In genomic region chr1:46131727-46132528, GRCh38 we compare ENCODE assay signal across 8 cellular contexts. TPM values are rescaled to one million over a fixed set of nuclear protein-coding genes. Genes with fewer than 3 reads are reported as not detected.
DNase-seq lines count a peak whose midpoint lies in the region; ATAC-seq and TF ChIP-seq lines count a peak whose summit lies in the region.

No MANE protein-coding gene starts in this region.

- no peak for ATAC-seq in HG03565 (IDR thresholded peaks at IDR 0.05; ENCODE audit: unreplicated experiment)
- no peak for ATAC-seq in GM18867 (IDR thresholded peaks at IDR 0.05; ENCODE audit: unreplicated experiment)

- CTCF ChIA-PET in activated CD4-positive, alpha-beta T cell treated with anti-CD3 and anti-CD28 coated beads, Interleukin-2, amount 10 ng/mL, durations not matched to agents 7 days and 5 days (lab: Charles Lee) = interaction anchor here (0.5 to 0.8 kb wide), 2 partner anchors 16 to 36 kb away, joined by 3 to 4 read pairs; no protein-coding TSS in a partner anchor

- H3K4me3 ChIP-seq in muscle layer of duodenum (ENCODE audit: low read depth in 1 of 2, low read length in 2 of 2) (peak overlapping the region; percentile 87 to 91), tibial artery (peak overlapping the region; percentile 68 to 70)

- H3K4me1 Mint-ChIP-seq in activated CD4-positive, alpha-beta T cell treated with anti-CD3 and anti-CD28 coated beads, Interleukin-2, amount 10 ng/mL, durations not matched to agents 7 days and 5 days = peaks cover 25% of the 10 kb centered on the region
- peaks cover 18% of the 10 kb centered on the region for H3K4me1 Mint-ChIP-seq in endothelial cell (ENCODE audit: unreplicated experiment)

- H3K27me3 Mint-ChIP-seq in activated CD4-positive, alpha-beta T cell treated with anti-CD3 and anti-CD28 coated beads, Interleukin-2, amount 10 ng/mL, durations not matched to agents 7 days and 5 days = peaks cover 64% of the 10 kb centered on the region
- peaks cover 14% of the 10 kb centered on the region for H3K27me3 Mint-ChIP-seq in endothelial cell (ENCODE audit: unreplicated experiment)

- H3K36me3 Mint-ChIP-seq in activated CD4-positive, alpha-beta T cell treated with anti-CD3 and anti-CD28 coated beads, Interleukin-2, amount 10 ng/mL, durations not matched to agents 7 days and 5 days (ENCODE audit: low read depth) = peaks cover 2% of the 10 kb centered on the region
- peaks cover 5% of the 10 kb centered on the region for H3K36me3 Mint-ChIP-seq in endothelial cell (ENCODE audit: low read depth, unreplicated experiment)

- H3K27me3 ChIP-seq in muscle layer of duodenum (ENCODE audit: low read depth, low read length) (no peaks in the 10 kb centered on the region), tibial artery (no peaks in the 10 kb centered on the region)

- H3K4me3 Mint-ChIP-seq in activated CD4-positive, alpha-beta T cell treated with anti-CD3 and anti-CD28 coated beads, Interleukin-2, amount 10 ng/mL, durations not matched to agents 7 days and 5 days = peak overlapping the region; percentile 87
- H3K4me3 Mint-ChIP-seq in endothelial cell (ENCODE audit: unreplicated experiment) = peak overlapping the region; percentile 97

- H3K36me3 ChIP-seq in ES-I3 (ENCODE audit: insufficient read depth, low read length) (no peaks in the 10 kb centered on the region; the same call in 1 of the 2 replicates), muscle layer of duodenum (ENCODE audit: control insufficient read depth in 1 of 2, insufficient read depth in 2 of 2, low read length in 2 of 2) (peaks cover 0 to 3% of the 10 kb centered on the region in 2 donors), tibial artery (no peaks in the 10 kb centered on the region)

- H3K9me3 ChIP-seq in ES-I3 (ENCODE audit: control insufficient read depth, insufficient read depth, low read length) (no peaks in the 10 kb centered on the region), muscle layer of duodenum (ENCODE audit: control insufficient read depth in 1 of 2, low read length in 2 of 2) (no peaks in the 10 kb centered on the region), tibial artery (no peaks in the 10 kb centered on the region)

- H3K4me1 ChIP-seq in ES-I3 (ENCODE audit: insufficient read depth, low read length) (no peaks in the 10 kb centered on the region), muscle layer of duodenum (ENCODE audit: control insufficient read depth in 1 of 2, insufficient read depth in 2 of 2, low read length in 2 of 2) (peaks cover 0 to 18% of the 10 kb centered on the region in 2 donors), tibial artery (peaks cover 0 to 36% (median 16%) of the 10 kb centered on the region in 4 donors)

- H3K9ac ChIP-seq in ES-I3 (ENCODE audit: low read depth, low read length) = peak overlapping the region; percentile 81

- intact Hi-C loops in tibial artery (cut with DNase I; ENCODE audit: low total_unique reads) = loop anchor here (2.0 kb wide), 1 partner anchor 43 kb away; the partner anchor contains the start of gene TSPAN1

- POLR2A ChIA-PET in activated CD4-positive, alpha-beta T cell treated with anti-CD3 and anti-CD28 coated beads, Interleukin-2, amount 10 ng/mL, durations not matched to agents 7 days and 5 days (lab: Charles Lee) = interaction anchor here (0.5 kb wide), 1 partner anchor 358 kb away, joined by 6 read pairs; no protein-coding TSS in a partner anchor

- DNase-seq in NCI-H2107 (lab: John Stamatoyannopoulos, UW) (peak; percentile 75), endothelial cell (ENCODE audit: low spot score) (no peak), tibial artery (peak in 1 of 2 donors; percentile 39)
- DNase-seq in activated CD4-positive, alpha-beta T cell treated with anti-CD3 and anti-CD28 coated beads, Interleukin-2, amount 10 ng/mL, durations not matched to agents 7 days and 5 days = peak; percentile 33

- H3K27ac Mint-ChIP-seq in activated CD4-positive, alpha-beta T cell treated with anti-CD3 and anti-CD28 coated beads, Interleukin-2, amount 10 ng/mL, durations not matched to agents 7 days and 5 days = peak overlapping the region; percentile 83
- peak overlapping the region; percentile 100 for H3K27ac Mint-ChIP-seq in endothelial cell (ENCODE audit: unreplicated experiment)

- TF ChIP-seq CTCF in endothelial cell (IDR thresholded peaks at IDR 0.05; ENCODE audit: unreplicated experiment) (no peak), tibial artery (IDR thresholded peaks at IDR 0.05) (no peak)

- peak overlapping the region; percentile 91 for H3K27ac ChIP-seq in muscle layer of duodenum (ENCODE audit: low read length)
- H3K27ac ChIP-seq in tibial artery = peak overlapping the region; percentile 91 to 93

- H3K9me3 Mint-ChIP-seq in activated CD4-positive, alpha-beta T cell treated with anti-CD3 and anti-CD28 coated beads, Interleukin-2, amount 10 ng/mL, durations not matched to agents 7 days and 5 days = no peaks in the 10 kb centered on the region
- no peaks in the 10 kb centered on the region for H3K9me3 Mint-ChIP-seq in endothelial cell (ENCODE audit: unreplicated experiment)

RNA-seq across cellular contexts. Expression of gene PIK3R3, which starts 0.5 kb away (rescaled TPM):
- 1 to 10 TPM; 3.5 to 3.9 TPM for total RNA-seq in activated CD4-positive, alpha-beta T cell treated with anti-CD3 and anti-CD28 coated beads, Interleukin-2, amount 10 ng/mL, durations not matched to agents 7 days and 5 days
- 38.1 TPM for total RNA-seq in endothelial cell (ENCODE audit: unreplicated experiment)

RNA-seq across cellular contexts. Expression of gene TSPAN1, which starts 43.0 kb away (rescaled TPM):
- total RNA-seq in activated CD4-positive, alpha-beta T cell treated with anti-CD3 and anti-CD28 coated beads, Interleukin-2, amount 10 ng/mL, durations not matched to agents 7 days and 5 days = not detected
- 1.1 TPM for total RNA-seq in endothelial cell (ENCODE audit: unreplicated experiment)

RNA-seq across cellular contexts. Expression of gene P3R3URF, which starts 44.4 kb away (rescaled TPM):
- total RNA-seq in activated CD4-positive, alpha-beta T cell treated with anti-CD3 and anti-CD28 coated beads, Interleukin-2, amount 10 ng/mL, durations not matched to agents 7 days and 5 days = not detected
- total RNA-seq in endothelial cell (ENCODE audit: unreplicated experiment) = not detected
